ENCODE assay signal across 8 cellular contexts in genomic region chr5:122312670-122312988, GRCh38. TPM values are rescaled to one million over a fixed set of nuclear protein-coding genes. Genes with fewer than 3 reads are reported as not detected.
DNase-seq lines count a peak whose midpoint lies in the region; TF ChIP-seq lines count a peak whose summit lies in the region.

No MANE protein-coding gene starts in this region.

- H3K4me1 ChIP-seq in HUES64 (ENCODE audit: insufficient read depth, low read length) (peaks cover 16% of the 10 kb centered on the region; the same call in 1 of the 2 replicates), ectodermal cell (ENCODE audit: control insufficient read depth, insufficient read depth, low read length) (peaks cover 5% of the 10 kb centered on the region), mesodermal cell (ENCODE audit: control insufficient read depth, insufficient read depth, low read length, poor library complexity, severe bottlenecking) (peaks cover 4% of the 10 kb centered on the region), vagina (peaks cover 17% of the 10 kb centered on the region)

- H3K9me3 ChIP-seq in HUES64 (ENCODE audit: insufficient read depth, low read depth, low read length) (no peaks in the 10 kb centered on the region), ectodermal cell (ENCODE audit: control insufficient read depth, low read length) (no peaks in the 10 kb centered on the region), mesodermal cell (ENCODE audit: control insufficient read depth, low read length) (peaks cover 4% of the 10 kb centered on the region), vagina (no peaks in the 10 kb centered on the region)

- WGBS in HUES64, result 2% methylated on average over 14 of the region's 14 CpGs
- WGBS in ectodermal cell, 2 experiments, result 2% methylated on average over 14 of the region's 14 CpGs
- WGBS in mesodermal cell (ENCODE audit: insufficient coverage in 2 of 2), 2 experiments, result 1 to 20% methylated on average over 2 to 10 of the region's 14 CpGs

- TF ChIP-seq CTCF in GM12875 (IDR thresholded peaks at IDR 0.05; ENCODE audit: borderline replicate concordance, insufficient read depth, low read depth, low read length) (no peak), vagina (IDR thresholded peaks at IDR 0.05) (no peak)

- H3K9ac ChIP-seq in HUES64 (ENCODE audit: low read depth, low read length), result peak overlapping the region; percentile 54; the same call in 1 of the 2 replicates

- no peak for TF ChIP-seq POLR2A in vagina (IDR thresholded peaks at IDR 0.05)

- H3K36me3 ChIP-seq in HUES64 (ENCODE audit: insufficient read depth, low read length), result no peaks in the 10 kb centered on the region
- no peaks in the 10 kb centered on the region for H3K36me3 ChIP-seq in ectodermal cell (ENCODE audit: control insufficient read depth, insufficient read depth, low read length)
- no peaks in the 10 kb centered on the region for H3K36me3 ChIP-seq in mesodermal cell (ENCODE audit: control insufficient read depth, insufficient read depth, low read length)
- no peaks in the 10 kb centered on the region for H3K36me3 ChIP-seq in vagina

- H3K27me3 ChIP-seq in HUES64 (ENCODE audit: insufficient read depth, low read length) (peaks cover 49% of the 10 kb centered on the region), ectodermal cell (ENCODE audit: control insufficient read depth, insufficient read depth, low read length, poor library complexity, severe bottlenecking) (peaks cover 27% of the 10 kb centered on the region), vagina (no peaks in the 10 kb centered on the region)

- DNase-seq in vagina (ENCODE audit: extremely low spot score in 2 of 2) (no peak), NCI-H1694 treated with DMSO at 0.1 percent for 48 hours (lab: John Stamatoyannopoulos, UW) (no peak), NK-92 (lab: John Stamatoyannopoulos, UW; ENCODE audit: unreplicated experiment) (no peak), NCI-H446 treated with DMSO at 0.1 percent for 48 hours (lab: John Stamatoyannopoulos, UW) (no peak)

- H3K4me3 ChIP-seq in GM12875 (ENCODE audit: low read depth, low read length) (peak overlapping the region; percentile 83), HUES64 (ENCODE audit: low read length) (peak overlapping the region; percentile 64), ectodermal cell (ENCODE audit: insufficient read depth, low read depth, low read length) (peak overlapping the region; percentile 76), mesodermal cell (ENCODE audit: extremely low read depth, insufficient read depth, low read length, poor library complexity, severe bottlenecking) (peak overlapping the region; percentile 73), vagina (peak overlapping the region; percentile 69 to 81)

- intact Hi-C loops in vagina (cut with DNase I), result no loop called here

- H3K27ac ChIP-seq in HUES64 (ENCODE audit: low read depth, low read length) (no peak overlapping the region), ectodermal cell (ENCODE audit: insufficient read depth, low read depth, low read length, poor library complexity, severe bottlenecking) (peak overlapping the region; percentile 9), mesodermal cell (ENCODE audit: low read depth, low read length, severe bottlenecking) (peak overlapping the region; percentile 46), vagina (peak overlapping the region; percentile 86)

RNA-seq across cellular contexts. Expression of gene SNCAIP, which starts 0.6 kb away (rescaled TPM):
- 4.4 TPM for polyA plus RNA-seq in HUES64 (2013, experiment 1 of 2)
- polyA plus RNA-seq in HUES64 (2013, experiment 2 of 2), result 5.8 TPM
- 15.3 TPM for polyA plus RNA-seq in ectodermal cell (2013, experiment 1 of 4)
- 12.8 TPM for polyA plus RNA-seq in ectodermal cell (2013, experiment 2 of 4)
- 16.0 TPM for polyA plus RNA-seq in ectodermal cell (2013, experiment 3 of 4)
- polyA plus RNA-seq in ectodermal cell (2013, experiment 4 of 4), result 15.6 TPM
- polyA plus RNA-seq in mesodermal cell (2013, experiment 1 of 2), result 20.2 TPM
- 19.3 TPM for polyA plus RNA-seq in mesodermal cell (2013, experiment 2 of 2)
- total RNA-seq in vagina, result 11.3 TPM
